In genomic region chr19:17263712-17264640, GRCh38 we compare ENCODE assay signal across 1 cellular context.
TF ChIP-seq lines count a peak whose summit lies in the region.

No MANE protein-coding gene starts in this region.

TF ChIP-seq in IMR-90, 13 proteins besides CTCF, POLR2A, EP300 and RAD21:
- TF ChIP-seq, protein P1, sequence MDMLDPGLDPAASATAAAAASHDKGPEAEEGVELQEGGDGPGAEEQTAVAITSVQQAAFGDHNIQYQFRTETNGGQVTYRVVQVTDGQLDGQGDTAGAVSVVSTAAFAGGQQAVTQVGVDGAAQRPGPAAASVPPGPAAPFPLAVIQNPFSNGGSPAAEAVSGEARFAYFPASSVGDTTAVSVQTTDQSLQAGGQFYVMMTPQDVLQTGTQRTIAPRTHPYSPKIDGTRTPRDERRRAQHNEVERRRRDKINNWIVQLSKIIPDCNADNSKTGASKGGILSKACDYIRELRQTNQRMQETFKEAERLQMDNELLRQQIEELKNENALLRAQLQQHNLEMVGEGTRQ (IDR thresholded peaks at IDR 0.05; ENCODE audit: low read depth, low read length) = no peak
- TF ChIP-seq RCOR1 (IDR thresholded peaks at IDR 0.05; ENCODE audit: insufficient replicate concordance, low read length) (no peak), CEBPB (IDR thresholded peaks at IDR 0.05; ENCODE audit: low read depth, low read length) (no peak), SMC3 (IDR thresholded peaks at IDR 0.05; ENCODE audit: low read depth, low read length) (no peak), RFX5 (IDR thresholded peaks at IDR 0.05; ENCODE audit: low read depth, low read length) (no peak), CHD1 (IDR thresholded peaks at IDR 0.05; ENCODE audit: low read depth, low read length) (no peak), MAZ (IDR thresholded peaks at IDR 0.05; ENCODE audit: borderline replicate concordance, low read depth, low read length) (no peak), MXI1 (IDR thresholded peaks at IDR 0.05; ENCODE audit: borderline replicate concordance, low read depth, low read length) (no peak), MAFK (IDR thresholded peaks at IDR 0.05; ENCODE audit: low read depth, low read length) (no peak), BHLHE40 (IDR thresholded peaks at IDR 0.05; ENCODE audit: low read depth, low read length) (no peak), NFE2L2 (IDR thresholded peaks at IDR 0.05; ENCODE audit: low read depth, low read length) (no peak), FOS (IDR thresholded peaks at IDR 0.05; ENCODE audit: low read depth, low read length) (no peak)
- TF ChIP-seq, protein P2, sequence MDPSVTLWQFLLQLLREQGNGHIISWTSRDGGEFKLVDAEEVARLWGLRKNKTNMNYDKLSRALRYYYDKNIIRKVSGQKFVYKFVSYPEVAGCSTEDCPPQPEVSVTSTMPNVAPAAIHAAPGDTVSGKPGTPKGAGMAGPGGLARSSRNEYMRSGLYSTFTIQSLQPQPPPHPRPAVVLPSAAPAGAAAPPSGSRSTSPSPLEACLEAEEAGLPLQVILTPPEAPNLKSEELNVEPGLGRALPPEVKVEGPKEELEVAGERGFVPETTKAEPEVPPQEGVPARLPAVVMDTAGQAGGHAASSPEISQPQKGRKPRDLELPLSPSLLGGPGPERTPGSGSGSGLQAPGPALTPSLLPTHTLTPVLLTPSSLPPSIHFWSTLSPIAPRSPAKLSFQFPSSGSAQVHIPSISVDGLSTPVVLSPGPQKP (IDR thresholded peaks at IDR 0.05; ENCODE audit: borderline replicate concordance, low read depth, low read length) = no peak
